Comparison of ENCODE assay signal across 1 cellular context in the genomic region with DNA sequence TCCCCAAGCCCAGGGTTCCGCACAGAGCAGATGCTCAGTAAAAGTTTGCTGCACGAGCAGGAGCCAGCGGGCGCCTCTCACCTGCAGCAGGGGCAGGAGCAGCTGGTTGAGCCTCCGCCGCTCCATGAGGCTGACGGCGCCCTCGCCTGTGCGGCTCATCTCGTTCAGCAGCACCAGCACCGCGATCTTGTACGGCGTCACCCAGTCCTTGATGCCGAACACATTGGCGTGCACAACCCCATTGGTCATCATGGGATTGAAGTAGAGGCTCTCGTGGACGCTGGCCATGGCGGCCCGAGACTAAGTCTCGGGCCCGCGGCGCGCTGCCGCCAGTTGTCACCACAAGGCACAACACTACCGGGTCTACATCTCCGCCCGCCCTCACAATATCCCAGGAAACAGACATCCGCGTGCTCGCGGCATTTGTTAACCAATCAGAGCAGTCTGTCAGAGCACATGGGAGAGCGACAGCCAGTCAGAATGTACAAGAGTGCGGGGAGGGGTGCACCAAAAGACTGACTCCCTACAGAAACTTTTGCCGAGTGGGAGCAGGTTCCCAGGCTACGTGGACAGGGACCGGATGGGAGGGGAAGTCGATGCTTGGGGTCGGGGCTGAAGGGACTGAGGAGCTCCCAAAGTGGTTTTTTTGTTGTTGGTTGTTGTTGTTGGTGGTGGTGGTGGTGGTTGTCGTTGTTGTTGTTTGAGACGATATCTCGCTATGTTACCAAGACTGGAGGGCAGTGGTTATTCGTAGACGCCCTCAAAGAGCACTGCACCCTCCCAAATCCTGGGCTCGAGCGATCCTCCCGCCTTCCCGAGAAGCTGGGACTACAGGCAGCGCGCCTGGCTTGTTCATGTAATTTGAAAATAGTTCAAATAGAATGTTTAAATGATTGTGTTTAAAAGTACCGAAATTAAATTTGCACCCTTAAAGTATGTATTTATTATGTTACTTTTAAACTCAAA.
TF ChIP-seq lines count a peak whose summit lies in the region.

A gene with protein sequence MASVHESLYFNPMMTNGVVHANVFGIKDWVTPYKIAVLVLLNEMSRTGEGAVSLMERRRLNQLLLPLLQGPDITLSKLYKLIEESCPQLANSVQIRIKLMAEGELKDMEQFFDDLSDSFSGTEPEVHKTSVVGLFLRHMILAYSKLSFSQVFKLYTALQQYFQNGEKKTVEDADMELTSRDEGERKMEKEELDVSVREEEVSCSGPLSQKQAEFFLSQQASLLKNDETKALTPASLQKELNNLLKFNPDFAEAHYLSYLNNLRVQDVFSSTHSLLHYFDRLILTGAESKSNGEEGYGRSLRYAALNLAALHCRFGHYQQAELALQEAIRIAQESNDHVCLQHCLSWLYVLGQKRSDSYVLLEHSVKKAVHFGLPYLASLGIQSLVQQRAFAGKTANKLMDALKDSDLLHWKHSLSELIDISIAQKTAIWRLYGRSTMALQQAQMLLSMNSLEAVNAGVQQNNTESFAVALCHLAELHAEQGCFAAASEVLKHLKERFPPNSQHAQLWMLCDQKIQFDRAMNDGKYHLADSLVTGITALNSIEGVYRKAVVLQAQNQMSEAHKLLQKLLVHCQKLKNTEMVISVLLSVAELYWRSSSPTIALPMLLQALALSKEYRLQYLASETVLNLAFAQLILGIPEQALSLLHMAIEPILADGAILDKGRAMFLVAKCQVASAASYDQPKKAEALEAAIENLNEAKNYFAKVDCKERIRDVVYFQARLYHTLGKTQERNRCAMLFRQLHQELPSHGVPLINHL (minus strand): TSS at position 359 of the 966 bp plus-strand sequence. CDS start 71 bp downstream, at position 288.

TF ChIP-seq in HepG2, 621 proteins besides CTCF, POLR2A, EP300 and RAD21 (continued from another document and continues in another):
- TF ChIP-seq DPF2 (CRISPR knock-in tag; IDR thresholded peaks at IDR 0.05; ENCODE audit: borderline replicate concordance, low read depth) = no peak
- TF ChIP-seq ZNF670 (CRISPR knock-in tag; IDR thresholded peaks at IDR 0.05; ENCODE audit: borderline replicate concordance) = peak; percentile 80; the same call in 1 of the 2 replicates
- 0 out of 2 replicates have a peak, but pooled peaks have one; percentile 35 for TF ChIP-seq NFIC (IDR thresholded peaks at IDR 0.05; ENCODE audit: low read length)
- TF ChIP-seq ZNF3 (CRISPR knock-in tag; IDR thresholded peaks at IDR 0.05) = no peak; the same call in 1 of the 2 replicates
- TF ChIP-seq ZNF143 (CRISPR knock-in tag; IDR thresholded peaks at IDR 0.05) = peak; percentile 59
- TF ChIP-seq SATB2 (CRISPR knock-in tag; IDR thresholded peaks at IDR 0.05) = no peak
- no peak for TF ChIP-seq ZNF253 (CRISPR knock-in tag; IDR thresholded peaks at IDR 0.05; ENCODE audit: borderline replicate concordance)
- peak; percentile 32 for TF ChIP-seq HNRNPLL (IDR thresholded peaks at IDR 0.05; ENCODE audit: low read depth, low read length, poor library complexity, severe bottlenecking)
- peak; percentile 95 for TF ChIP-seq THAP11 (CRISPR knock-in tag; IDR thresholded peaks at IDR 0.05)
- 0 out of 2 replicates have a peak, but pooled peaks have one; percentile 71 for TF ChIP-seq ZSCAN22 (CRISPR knock-in tag; IDR thresholded peaks at IDR 0.05)
- no peak for TF ChIP-seq ZNF577 (CRISPR knock-in tag; IDR thresholded peaks at IDR 0.05; ENCODE audit: borderline replicate concordance, low read depth)
- TF ChIP-seq, protein P1, sequence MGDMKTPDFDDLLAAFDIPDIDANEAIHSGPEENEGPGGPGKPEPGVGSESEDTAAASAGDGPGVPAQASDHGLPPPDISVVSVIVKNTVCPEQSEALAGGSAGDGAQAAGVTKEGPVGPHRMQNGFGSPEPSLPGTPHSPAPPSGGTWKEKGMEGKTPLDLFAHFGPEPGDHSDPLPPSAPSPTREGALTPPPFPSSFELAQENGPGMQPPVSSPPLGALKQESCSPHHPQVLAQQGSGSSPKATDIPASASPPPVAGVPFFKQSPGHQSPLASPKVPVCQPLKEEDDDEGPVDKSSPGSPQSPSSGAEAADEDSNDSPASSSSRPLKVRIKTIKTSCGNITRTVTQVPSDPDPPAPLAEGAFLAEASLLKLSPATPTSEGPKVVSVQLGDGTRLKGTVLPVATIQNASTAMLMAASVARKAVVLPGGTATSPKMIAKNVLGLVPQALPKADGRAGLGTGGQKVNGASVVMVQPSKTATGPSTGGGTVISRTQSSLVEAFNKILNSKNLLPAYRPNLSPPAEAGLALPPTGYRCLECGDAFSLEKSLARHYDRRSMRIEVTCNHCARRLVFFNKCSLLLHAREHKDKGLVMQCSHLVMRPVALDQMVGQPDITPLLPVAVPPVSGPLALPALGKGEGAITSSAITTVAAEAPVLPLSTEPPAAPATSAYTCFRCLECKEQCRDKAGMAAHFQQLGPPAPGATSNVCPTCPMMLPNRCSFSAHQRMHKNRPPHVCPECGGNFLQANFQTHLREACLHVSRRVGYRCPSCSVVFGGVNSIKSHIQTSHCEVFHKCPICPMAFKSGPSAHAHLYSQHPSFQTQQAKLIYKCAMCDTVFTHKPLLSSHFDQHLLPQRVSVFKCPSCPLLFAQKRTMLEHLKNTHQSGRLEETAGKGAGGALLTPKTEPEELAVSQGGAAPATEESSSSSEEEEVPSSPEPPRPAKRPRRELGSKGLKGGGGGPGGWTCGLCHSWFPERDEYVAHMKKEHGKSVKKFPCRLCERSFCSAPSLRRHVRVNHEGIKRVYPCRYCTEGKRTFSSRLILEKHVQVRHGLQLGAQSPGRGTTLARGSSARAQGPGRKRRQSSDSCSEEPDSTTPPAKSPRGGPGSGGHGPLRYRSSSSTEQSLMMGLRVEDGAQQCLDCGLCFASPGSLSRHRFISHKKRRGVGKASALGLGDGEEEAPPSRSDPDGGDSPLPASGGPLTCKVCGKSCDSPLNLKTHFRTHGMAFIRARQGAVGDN (CRISPR knock-in tag; IDR thresholded peaks at IDR 0.05) = peak; percentile 87
- TF ChIP-seq SP140L (CRISPR knock-in tag; IDR thresholded peaks at IDR 0.05; ENCODE audit: borderline replicate concordance) = no peak
- peak; percentile 94 for TF ChIP-seq MYC (CRISPR knock-in tag; IDR thresholded peaks at IDR 0.05; ENCODE audit: borderline replicate concordance)
- TF ChIP-seq GABPA (IDR thresholded peaks at IDR 0.05; ENCODE audit: low read depth, low read length) = peak; percentile 78
- TF ChIP-seq GABPA (CRISPR knock-in tag; IDR thresholded peaks at IDR 0.05; ENCODE audit: low read depth) = peak; percentile 96
- 0 out of 2 replicates have a peak, but pooled peaks have one; percentile 24 for TF ChIP-seq STAG1 (CRISPR knock-in tag; IDR thresholded peaks at IDR 0.05)
- TF ChIP-seq KDM4B (CRISPR knock-in tag; IDR thresholded peaks at IDR 0.05) = peak; percentile 52; the same call in 1 of the 2 replicates
- TF ChIP-seq PHF20 (CRISPR knock-in tag; IDR thresholded peaks at IDR 0.05) = peak; percentile 94
- peak; percentile 83; the same call in 1 of the 2 replicates for TF ChIP-seq NFKB2 (CRISPR knock-in tag; IDR thresholded peaks at IDR 0.05; ENCODE audit: borderline replicate concordance)
- TF ChIP-seq, protein P2, sequence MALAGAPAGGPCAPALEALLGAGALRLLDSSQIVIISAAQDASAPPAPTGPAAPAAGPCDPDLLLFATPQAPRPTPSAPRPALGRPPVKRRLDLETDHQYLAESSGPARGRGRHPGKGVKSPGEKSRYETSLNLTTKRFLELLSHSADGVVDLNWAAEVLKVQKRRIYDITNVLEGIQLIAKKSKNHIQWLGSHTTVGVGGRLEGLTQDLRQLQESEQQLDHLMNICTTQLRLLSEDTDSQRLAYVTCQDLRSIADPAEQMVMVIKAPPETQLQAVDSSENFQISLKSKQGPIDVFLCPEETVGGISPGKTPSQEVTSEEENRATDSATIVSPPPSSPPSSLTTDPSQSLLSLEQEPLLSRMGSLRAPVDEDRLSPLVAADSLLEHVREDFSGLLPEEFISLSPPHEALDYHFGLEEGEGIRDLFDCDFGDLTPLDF (CRISPR knock-in tag; IDR thresholded peaks at IDR 0.05) = peak; percentile 85; the same call in 1 of the 2 replicates
- TF ChIP-seq, protein P3, sequence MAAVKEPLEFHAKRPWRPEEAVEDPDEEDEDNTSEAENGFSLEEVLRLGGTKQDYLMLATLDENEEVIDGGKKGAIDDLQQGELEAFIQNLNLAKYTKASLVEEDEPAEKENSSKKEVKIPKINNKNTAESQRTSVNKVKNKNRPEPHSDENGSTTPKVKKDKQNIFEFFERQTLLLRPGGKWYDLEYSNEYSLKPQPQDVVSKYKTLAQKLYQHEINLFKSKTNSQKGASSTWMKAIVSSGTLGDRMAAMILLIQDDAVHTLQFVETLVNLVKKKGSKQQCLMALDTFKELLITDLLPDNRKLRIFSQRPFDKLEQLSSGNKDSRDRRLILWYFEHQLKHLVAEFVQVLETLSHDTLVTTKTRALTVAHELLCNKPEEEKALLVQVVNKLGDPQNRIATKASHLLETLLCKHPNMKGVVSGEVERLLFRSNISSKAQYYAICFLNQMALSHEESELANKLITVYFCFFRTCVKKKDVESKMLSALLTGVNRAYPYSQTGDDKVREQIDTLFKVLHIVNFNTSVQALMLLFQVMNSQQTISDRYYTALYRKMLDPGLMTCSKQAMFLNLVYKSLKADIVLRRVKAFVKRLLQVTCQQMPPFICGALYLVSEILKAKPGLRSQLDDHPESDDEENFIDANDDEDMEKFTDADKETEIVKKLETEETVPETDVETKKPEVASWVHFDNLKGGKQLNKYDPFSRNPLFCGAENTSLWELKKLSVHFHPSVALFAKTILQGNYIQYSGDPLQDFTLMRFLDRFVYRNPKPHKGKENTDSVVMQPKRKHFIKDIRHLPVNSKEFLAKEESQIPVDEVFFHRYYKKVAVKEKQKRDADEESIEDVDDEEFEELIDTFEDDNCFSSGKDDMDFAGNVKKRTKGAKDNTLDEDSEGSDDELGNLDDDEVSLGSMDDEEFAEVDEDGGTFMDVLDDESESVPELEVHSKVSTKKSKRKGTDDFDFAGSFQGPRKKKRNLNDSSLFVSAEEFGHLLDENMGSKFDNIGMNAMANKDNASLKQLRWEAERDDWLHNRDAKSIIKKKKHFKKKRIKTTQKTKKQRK (IDR thresholded peaks at IDR 0.05; ENCODE audit: low read length) = no peak
- TF ChIP-seq HNRNPL (IDR thresholded peaks at IDR 0.05; ENCODE audit: low read depth, low read length) = peak; percentile 57; the same call in 1 of the 2 replicates
- TF ChIP-seq ZSCAN30 (CRISPR knock-in tag; IDR thresholded peaks at IDR 0.05) = 0 out of 2 replicates have a peak, but pooled peaks have one; percentile 71
- no peak for TF ChIP-seq ZNF879 (CRISPR knock-in tag; IDR thresholded peaks at IDR 0.05)
- TF ChIP-seq ZNF839 (CRISPR knock-in tag; IDR thresholded peaks at IDR 0.05; ENCODE audit: borderline replicate concordance) = no peak
- TF ChIP-seq ZBTB8A (CRISPR knock-in tag; IDR thresholded peaks at IDR 0.05; ENCODE audit: borderline replicate concordance, low read depth) = peak; percentile 64; the same call in 1 of the 2 replicates
- TF ChIP-seq ZNF749 (CRISPR knock-in tag; IDR thresholded peaks at IDR 0.05; ENCODE audit: borderline replicate concordance) = peak; percentile 81; the same call in 1 of the 2 replicates
- TF ChIP-seq, protein P4, sequence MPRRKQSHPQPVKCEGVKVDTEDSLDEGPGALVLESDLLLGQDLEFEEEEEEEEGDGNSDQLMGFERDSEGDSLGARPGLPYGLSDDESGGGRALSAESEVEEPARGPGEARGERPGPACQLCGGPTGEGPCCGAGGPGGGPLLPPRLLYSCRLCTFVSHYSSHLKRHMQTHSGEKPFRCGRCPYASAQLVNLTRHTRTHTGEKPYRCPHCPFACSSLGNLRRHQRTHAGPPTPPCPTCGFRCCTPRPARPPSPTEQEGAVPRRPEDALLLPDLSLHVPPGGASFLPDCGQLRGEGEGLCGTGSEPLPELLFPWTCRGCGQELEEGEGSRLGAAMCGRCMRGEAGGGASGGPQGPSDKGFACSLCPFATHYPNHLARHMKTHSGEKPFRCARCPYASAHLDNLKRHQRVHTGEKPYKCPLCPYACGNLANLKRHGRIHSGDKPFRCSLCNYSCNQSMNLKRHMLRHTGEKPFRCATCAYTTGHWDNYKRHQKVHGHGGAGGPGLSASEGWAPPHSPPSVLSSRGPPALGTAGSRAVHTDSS (CRISPR knock-in tag; conservative IDR thresholded peaks at IDR 0.05) = no peak
- TF ChIP-seq, protein P5, sequence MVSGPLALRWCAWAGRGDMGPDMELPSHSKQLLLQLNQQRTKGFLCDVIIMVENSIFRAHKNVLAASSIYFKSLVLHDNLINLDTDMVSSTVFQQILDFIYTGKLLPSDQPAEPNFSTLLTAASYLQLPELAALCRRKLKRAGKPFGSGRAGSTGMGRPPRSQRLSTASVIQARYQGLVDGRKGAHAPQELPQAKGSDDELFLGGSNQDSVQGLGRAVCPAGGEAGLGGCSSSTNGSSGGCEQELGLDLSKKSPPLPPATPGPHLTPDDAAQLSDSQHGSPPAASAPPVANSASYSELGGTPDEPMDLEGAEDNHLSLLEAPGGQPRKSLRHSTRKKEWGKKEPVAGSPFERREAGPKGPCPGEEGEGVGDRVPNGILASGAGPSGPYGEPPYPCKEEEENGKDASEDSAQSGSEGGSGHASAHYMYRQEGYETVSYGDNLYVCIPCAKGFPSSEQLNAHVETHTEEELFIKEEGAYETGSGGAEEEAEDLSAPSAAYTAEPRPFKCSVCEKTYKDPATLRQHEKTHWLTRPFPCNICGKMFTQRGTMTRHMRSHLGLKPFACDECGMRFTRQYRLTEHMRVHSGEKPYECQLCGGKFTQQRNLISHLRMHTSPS (CRISPR knock-in tag; IDR thresholded peaks at IDR 0.05; ENCODE audit: low read depth) = 0 out of 2 replicates have a peak, but pooled peaks have one; percentile 13
- peak; percentile 57; the same call in 1 of the 2 replicates for TF ChIP-seq MEIS2 (CRISPR knock-in tag; IDR thresholded peaks at IDR 0.05)
